ENCODE assay signal across 11 cellular contexts in genomic region chr21:34524671-34525601, GRCh38. TPM values are rescaled to one million over a fixed set of nuclear protein-coding genes. Genes with fewer than 3 reads are reported as not detected.
A peak's percentile ranks its signal among the peaks of the same experiment; 100 is the strongest.
DNase-seq lines count a peak whose midpoint lies in the region; ATAC-seq, FAIRE-seq and TF ChIP-seq lines count a peak whose summit lies in the region.
"Had no signal": no experiment of that assay in that cellular context is flagged by ENCODE, and none has a peak within 500 bp of the region (broad histone marks: within the 10 kb centered on the region; RNA-seq: fewer than 3 reads in every experiment).

No MANE protein-coding gene starts in this region.

- no peak for TF ChIP-seq POLR2A in lower leg skin (IDR thresholded peaks at IDR 0.05)

- WGBS in lower leg skin, 2 donors: 44 to 46% methylated on average over 31 of the region's 31 CpGs

- intact Hi-C loops in lower leg skin (cut with DNase I; ENCODE audit: low total_unique reads): loop anchor here (5.0 kb wide), 1 partner anchor 62 kb away; no protein-coding TSS in a partner anchor

- H3K27ac Mint-ChIP-seq in mesothelial cell of epicardium: peak overlapping the region; percentile 98

- no peak for DNase-seq in activated T-cell treated with anti-CD3 and anti-CD28 coated beads, Interleukin-2, amount 50 U/mL, for 4 hours
- no peak for DNase-seq in activated T-cell treated with anti-CD3 and anti-CD28 coated beads, Interleukin-2, amount 50 U/mL, for 1 hour
- peak; percentile 66 for DNase-seq in ecto neural progenitor cell (ENCODE audit: low spot score)
- peak in 1 of 2 experiments; percentile 50 for DNase-seq in mesothelial cell of epicardium (ENCODE audit: low spot score in 2 of 2, unreplicated experiment in 2 of 2)
- peak; percentile 21 for DNase-seq in urothelium cell line (ENCODE audit: low spot score)
- DNase-seq in lower leg skin (ENCODE audit: low spot score in 2 of 2): no peak
- DNase-seq in midbrain (lab: John Stamatoyannopoulos, UW): no peak
- DNase-seq: T-helper 1 cell had no signal

- H3K36me3 Mint-ChIP-seq in activated T-cell treated with anti-CD3 and anti-CD28 coated beads, Interleukin-2, amount 50 U/mL, for 4 hours (ENCODE audit: insufficient read depth): peaks cover 9% of the 10 kb centered on the region
- peaks cover 13% of the 10 kb centered on the region for H3K36me3 Mint-ChIP-seq in mesothelial cell of epicardium

- TF ChIP-seq CTCF in mesothelial cell of epicardium (IDR thresholded peaks at IDR 0.05; ENCODE audit: unreplicated experiment) (no peak), lower leg skin (IDR thresholded peaks at IDR 0.05) (no peak)

- peak overlapping the region; percentile 3 for H3K4me3 Mint-ChIP-seq in activated T-cell treated with anti-CD3 and anti-CD28 coated beads, Interleukin-2, amount 50 U/mL, for 4 hours
- H3K4me3 Mint-ChIP-seq in mesothelial cell of epicardium: peak overlapping the region; percentile 61

- no peak overlapping the region for H3K4me3 ChIP-seq in lower leg skin (ENCODE audit: low read depth, poor library complexity, severe bottlenecking)
- H3K4me3 ChIP-seq: BLaER1 treated with 17β-estradiol and CSF1 and Interleukin-3, amounts not matched to agents 10 nM and 100 nM had no signal

- ATAC-seq in activated T-cell treated with anti-CD3 and anti-CD28 coated beads, Interleukin-2, amount 50 U/mL, for 4 hours: no peak
- no peak for ATAC-seq in GM21447 (IDR thresholded peaks at IDR 0.05; ENCODE audit: unreplicated experiment)

- FAIRE-seq in urothelium cell line (lab: Jason Lieb, UNC): no peak
- FAIRE-seq: colon had no signal

- H3K9me3 Mint-ChIP-seq in activated T-cell treated with anti-CD3 and anti-CD28 coated beads, Interleukin-2, amount 50 U/mL, for 4 hours: no peaks in the 10 kb centered on the region
- H3K9me3 Mint-ChIP-seq in mesothelial cell of epicardium: peaks cover 10% of the 10 kb centered on the region

- peaks cover 30% of the 10 kb centered on the region for H3K4me1 Mint-ChIP-seq in activated T-cell treated with anti-CD3 and anti-CD28 coated beads, Interleukin-2, amount 50 U/mL, for 4 hours (ENCODE audit: low read depth)
- H3K4me1 Mint-ChIP-seq in mesothelial cell of epicardium: peaks cover 24% of the 10 kb centered on the region

- H3K27me3 Mint-ChIP-seq in activated T-cell treated with anti-CD3 and anti-CD28 coated beads, Interleukin-2, amount 50 U/mL, for 4 hours (ENCODE audit: low read depth): no peaks in the 10 kb centered on the region
- no peaks in the 10 kb centered on the region for H3K27me3 Mint-ChIP-seq in mesothelial cell of epicardium (ENCODE audit: low read depth)

RNA-seq across cellular contexts. Expression of gene KCNE1, which starts 12.9 kb away (rescaled TPM):
- under 1 TPM; 0.22 to 0.26 (median 0.25) TPM for total RNA-seq in activated T-cell treated with anti-CD3 and anti-CD28 coated beads, Interleukin-2, amount 50 U/mL, for 4 hours
- total RNA-seq in mesothelial cell of epicardium: 0.50 to 1.0 TPM (median 0.55 TPM) in 3 replicates
- 1 to 10 TPM in 1 of 4 donors, under 1 TPM in 3; 0.13 to 1.4 (median 0.64) TPM for total RNA-seq in lower leg skin

Comparison
In these comparisons a context has a peak if more than half of its experiments do, and no peak if none do; other contexts are left out.
1. DNase-seq: peak in ecto neural progenitor cell (single experiment) and urothelium cell line (single experiment); none in activated T-cell treated with anti-CD3 and anti-CD28 coated beads, Interleukin-2, amount 50 U/mL, for 4 hours (single experiment), activated T-cell treated with anti-CD3 and anti-CD28 coated beads, Interleukin-2, amount 50 U/mL, for 1 hour (single experiment), lower leg skin (0 of 2) and midbrain (single experiment).